14 cellular contexts compared by ENCODE assay signal in the genomic region with DNA sequence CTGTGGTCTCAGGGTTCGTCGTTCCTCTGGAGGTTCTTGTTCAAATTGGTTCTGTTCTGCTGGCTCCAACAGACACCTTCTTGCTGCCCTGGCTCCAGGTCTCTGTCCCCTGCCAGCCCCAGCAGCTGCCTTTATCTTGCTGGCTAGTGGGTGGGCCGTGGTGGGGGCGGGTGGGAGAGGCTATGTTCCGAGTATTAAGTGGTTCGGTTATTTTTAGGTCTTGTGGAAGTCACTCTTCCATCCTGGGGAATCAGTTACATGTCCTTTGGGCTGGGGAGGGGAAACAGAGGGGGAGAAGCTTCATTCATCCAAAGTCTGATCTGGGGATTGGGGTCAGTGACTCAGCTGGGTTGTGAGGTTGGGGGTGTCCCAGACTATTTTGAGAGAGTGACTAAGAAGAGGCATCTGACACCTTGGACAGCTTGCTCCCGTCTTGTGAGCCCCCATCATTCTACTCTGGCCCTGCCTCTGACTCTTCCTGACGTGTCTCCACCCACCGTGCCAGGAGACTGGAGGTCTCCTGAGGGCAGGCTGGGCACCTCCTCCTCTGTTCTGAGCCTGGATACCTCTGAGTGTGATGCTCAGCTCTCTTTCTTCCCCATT. TPM values are rescaled to one million over a fixed set of nuclear protein-coding genes. Genes with fewer than 3 reads are reported as not detected.
DNase-seq lines count a peak whose midpoint lies in the region; ATAC-seq and TF ChIP-seq lines count a peak whose summit lies in the region.
"Had no signal": no experiment of that assay in that cellular context is flagged by ENCODE, and none has a peak within 500 bp of the region (broad histone marks: within the 10 kb centered on the region; RNA-seq: fewer than 3 reads in every experiment).

Gene XIRP1 (minus strand): TSS at position 106 of the 603 bp plus-strand sequence. CDS start 3,150 bp downstream, outside the sequence.

- no peaks in the 10 kb centered on the region for H3K9me3 ChIP-seq in smooth muscle cell (replicated peaks; ENCODE audit: low read depth)
- no peaks in the 10 kb centered on the region for H3K9me3 ChIP-seq in stomach

- no peaks in the 10 kb centered on the region for H3F3A ChIP-seq in smooth muscle cell (ENCODE audit: low read depth)

- no peaks in the 10 kb centered on the region for H3K79me2 ChIP-seq in smooth muscle cell (ENCODE audit: low read depth)

- H3K27ac Mint-ChIP-seq in activated T-helper 1 cell treated with anti-CD3 and anti-CD28 coated beads, Interleukin-12 subunit alpha, Interleukin-12 subunit beta, Interleukin-2, Interleukin-4 antibody, amounts not matched to agents 30 ng/mL and 10 ng/mL and 1 ng/mL, durations not matched to agents 14 hours and 24 hours and 36 hours, result peak within 1 kb of the TSS; percentile 40

- peak within 1 kb of the TSS; percentile 67 for H3K4me3 Mint-ChIP-seq in activated T-helper 1 cell treated with anti-CD3 and anti-CD28 coated beads, Interleukin-12 subunit alpha, Interleukin-12 subunit beta, Interleukin-2, Interleukin-4 antibody, amounts not matched to agents 30 ng/mL and 10 ng/mL and 1 ng/mL, durations not matched to agents 14 hours and 24 hours and 36 hours

- H3K36me3 Mint-ChIP-seq in activated T-helper 1 cell treated with anti-CD3 and anti-CD28 coated beads, Interleukin-12 subunit alpha, Interleukin-12 subunit beta, Interleukin-2, Interleukin-4 antibody, amounts not matched to agents 30 ng/mL and 10 ng/mL and 1 ng/mL, durations not matched to agents 14 hours and 24 hours and 36 hours (ENCODE audit: low read depth), result no peaks in the 10 kb centered on the region

- no peak within 1 kb of the TSS for H3K4me2 ChIP-seq in smooth muscle cell

- TF ChIP-seq EP300 in stomach (IDR thresholded peaks at IDR 0.05), result no peak

- no peak within 1 kb of the TSS for H3K27ac ChIP-seq in smooth muscle cell (ENCODE audit: low read depth)
- H3K27ac ChIP-seq in stomach, result no peak within 1 kb of the TSS

- no peak for TF ChIP-seq CTCF in smooth muscle cell (IDR thresholded peaks at IDR 0.05; ENCODE audit: borderline replicate concordance, insufficient read depth, poor library complexity, severe bottlenecking)
- no peak for TF ChIP-seq CTCF in stomach (IDR thresholded peaks at IDR 0.05)

- H3K36me3 ChIP-seq in smooth muscle cell (ENCODE audit: low read depth) (no peaks in the 10 kb centered on the region), stomach (no peaks in the 10 kb centered on the region)

- no peak within 1 kb of the TSS for H3K4me3 ChIP-seq in smooth muscle cell
- no peak within 1 kb of the TSS for H3K4me3 ChIP-seq in stomach

- no peak for TF ChIP-seq POLR2A in stomach (IDR thresholded peaks at IDR 0.05)

- ATAC-seq in HG03521 (IDR thresholded peaks at IDR 0.05; ENCODE audit: unreplicated experiment), result no peak

- peak; percentile 13 to 19 for DNase-seq in activated CD4-positive, alpha-beta T cell treated with anti-CD3 and anti-CD28 coated beads for 24 hours (ENCODE audit: low read depth in 2 of 2)
- no peak for DNase-seq in activated CD4-positive, alpha-beta T cell treated with anti-CD3 and anti-CD28 coated beads for 1 hour
- no peak for DNase-seq in activated T-helper 1 cell treated with anti-CD3 and anti-CD28 coated beads, Interleukin-12 subunit alpha, Interleukin-12 subunit beta, Interleukin-2, Interleukin-4 antibody, amounts not matched to agents 30 ng/mL and 10 ng/mL and 1 ng/mL, durations not matched to agents 14 hours and 24 hours and 36 hours (ENCODE audit: low spot score)
- DNase-seq in islet precursor cell (peak; percentile 32), smooth muscle cell (lab: John Stamatoyannopoulos, UW; ENCODE audit: unreplicated experiment) (no peak), stomach (no peak)
- DNase-seq in stimulated activated CD8-positive, alpha-beta memory T cell treated with anti-CD3 and anti-CD28 coated beads, Interleukin-7, amount 100 ng/mL, for 4 hours (ENCODE audit: low read depth in 2 of 2), result peak; percentile 15 to 34
- DNase-seq: dermis blood vessel endothelial cell, Kasumi-1, posterior cingulate gyrus, T1000 had no signal

- H3K27me3 ChIP-seq in smooth muscle cell (ENCODE audit: low read depth) (no peaks in the 10 kb centered on the region), stomach (no peaks in the 10 kb centered on the region)

- H3K4me1 Mint-ChIP-seq in activated T-helper 1 cell treated with anti-CD3 and anti-CD28 coated beads, Interleukin-12 subunit alpha, Interleukin-12 subunit beta, Interleukin-2, Interleukin-4 antibody, amounts not matched to agents 30 ng/mL and 10 ng/mL and 1 ng/mL, durations not matched to agents 14 hours and 24 hours and 36 hours (ENCODE audit: low read depth), result peaks cover 26% of the 10 kb centered on the region

- no peak within 1 kb of the TSS for H2AFZ ChIP-seq in smooth muscle cell (ENCODE audit: low read depth)

- WGBS in smooth muscle cell (ENCODE audit: low lambda C conversion rate), result 63% methylated on average over 9 of the region's 9 CpGs
- 62 to 80% (median 76%) methylated on average over 9 of the region's 9 CpGs for WGBS in stomach, 5 donors

- no peak within 1 kb of the TSS for H3K9ac ChIP-seq in smooth muscle cell (ENCODE audit: low read depth)

- no peaks in the 10 kb centered on the region for H3K9me3 Mint-ChIP-seq in activated T-helper 1 cell treated with anti-CD3 and anti-CD28 coated beads, Interleukin-12 subunit alpha, Interleukin-12 subunit beta, Interleukin-2, Interleukin-4 antibody, amounts not matched to agents 30 ng/mL and 10 ng/mL and 1 ng/mL, durations not matched to agents 14 hours and 24 hours and 36 hours

- H3K4me1 ChIP-seq in smooth muscle cell (ENCODE audit: low read depth) (no peaks in the 10 kb centered on the region), stomach (peaks cover 8 to 27% (median 14%) of the 10 kb centered on the region in 4 donors)

- H4K20me1 ChIP-seq in smooth muscle cell (ENCODE audit: low read depth), result no peaks in the 10 kb centered on the region

- intact Hi-C loops in activated T-helper 1 cell treated with anti-CD3 and anti-CD28 coated beads, Interleukin-12 subunit alpha, Interleukin-12 subunit beta, Interleukin-2, Interleukin-4 antibody, amounts not matched to agents 30 ng/mL and 10 ng/mL and 1 ng/mL, durations not matched to agents 14 hours and 24 hours and 36 hours (cut with micrococcal nuclease), result no loop called here
- intact Hi-C loops in stomach (cut with DNase I; ENCODE audit: low total_unique reads), result loop anchor here (5.0 to 10.0 kb wide), 3 partner anchors 65 to 182 kb away; partner anchors contain the start of gene CX3CR1

- H3K27me3 Mint-ChIP-seq in activated T-helper 1 cell treated with anti-CD3 and anti-CD28 coated beads, Interleukin-12 subunit alpha, Interleukin-12 subunit beta, Interleukin-2, Interleukin-4 antibody, amounts not matched to agents 30 ng/mL and 10 ng/mL and 1 ng/mL, durations not matched to agents 14 hours and 24 hours and 36 hours (ENCODE audit: insufficient read depth), result peaks cover 10% of the 10 kb centered on the region

RNA-seq across cellular contexts. Expression of gene XIRP1, which starts in this region (rescaled TPM):
- total RNA-seq in activated T-helper 1 cell treated with anti-CD3 and anti-CD28 coated beads, Interleukin-12 subunit alpha, Interleukin-12 subunit beta, Interleukin-2, Interleukin-4 antibody, amounts not matched to agents 30 ng/mL and 10 ng/mL and 1 ng/mL, durations not matched to agents 14 hours and 24 hours and 36 hours, result 2.4 and 3.0 TPM in 2 replicates
- total RNA-seq in smooth muscle cell (0.13 and 0.31 TPM in 2 replicates), stomach (under 1 TPM in 2 of 5 donors, not detected in 3; under 0.01 to 0.18 TPM)
- polyA plus RNA-seq in smooth muscle cell (0.60 and 0.75 TPM in 2 replicates), stomach (1 to 10 TPM in 1 of 3 donors, under 1 TPM in 2; 0.08 to 1.1 (median 0.56) TPM)
- total RNA-seq: A673, dermis blood vessel endothelial cell, liver had no signal

Comparison
In these comparisons a context has a peak if more than half of its experiments do, and no peak if none do; other contexts are left out.
1. DNase-seq: peak in activated CD4-positive, alpha-beta T cell treated with anti-CD3 and anti-CD28 coated beads for 24 hours (2 of 2), islet precursor cell (single experiment) and stimulated activated CD8-positive, alpha-beta memory T cell treated with anti-CD3 and anti-CD28 coated beads, Interleukin-7, amount 100 ng/mL, for 4 hours (2 of 2); none in activated CD4-positive, alpha-beta T cell treated with anti-CD3 and anti-CD28 coated beads for 1 hour (single experiment), activated T-helper 1 cell treated with anti-CD3 and anti-CD28 coated beads, Interleukin-12 subunit alpha, Interleukin-12 subunit beta, Interleukin-2, Interleukin-4 antibody, amounts not matched to agents 30 ng/mL and 10 ng/mL and 1 ng/mL, durations not matched to agents 14 hours and 24 hours and 36 hours (single experiment), smooth muscle cell (single experiment) and stomach (single experiment).